10 cellular contexts compared by ENCODE assay signal in the genomic region with DNA sequence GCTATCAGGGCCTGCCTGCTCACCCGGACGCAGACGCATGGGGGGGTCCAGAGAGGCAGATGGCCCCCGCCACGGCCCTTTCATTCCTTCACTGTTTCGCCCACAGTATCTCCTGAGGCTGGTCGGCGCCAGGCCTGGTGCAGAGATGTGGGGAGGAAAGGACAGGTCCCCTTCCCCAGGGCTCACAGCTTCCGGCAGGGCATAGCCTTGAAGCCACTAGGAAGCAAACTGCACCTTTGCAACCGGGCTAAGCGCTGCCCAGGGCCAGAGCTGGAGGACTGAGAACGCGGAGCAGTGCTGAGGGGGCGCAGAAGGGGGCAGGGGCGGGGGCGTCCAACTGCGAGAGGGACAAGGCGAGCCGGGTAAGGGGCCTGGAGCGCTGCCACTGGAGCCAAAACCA. TPM values are rescaled to one million over a fixed set of nuclear protein-coding genes. Genes with fewer than 3 reads are reported as not detected.
"Had no signal": no experiment of that assay in that cellular context is flagged by ENCODE, and none has a peak within 500 bp of the region (broad histone marks: within the 10 kb centered on the region; RNA-seq: fewer than 3 reads in every experiment).

No MANE protein-coding gene starts in this region.

- ATAC-seq: HepG2, K562 had no signal

- H3K9ac ChIP-seq: GM23248 had no signal

- H2AFZ ChIP-seq: GM23248 had no signal

- FAIRE-seq: H54, HepG2, K562 had no signal

- H3K4me3 ChIP-seq: GM23248, K562 had no signal

- H3K27ac ChIP-seq: GM23248, HL-60 had no signal

- DNase-seq: GM23248, GOT3, H9, HCEC 1CT, KG1 had no signal

RNA-seq across cellular contexts. Expression of gene FLRT1, which starts 20.2 kb away (rescaled TPM):
- total RNA-seq: HT1080, K562 had no signal
- polyA plus RNA-seq: K562 had no signal
